ENCODE assay signal across 8 cellular contexts in genomic region chr17:30831663-30832437, GRCh38. TPM values are rescaled to one million over a fixed set of nuclear protein-coding genes. Genes with fewer than 3 reads are reported as not detected.
A peak's percentile ranks its signal among the peaks of the same experiment; 100 is the strongest.
DNase-seq lines count a peak whose midpoint lies in the region; ATAC-seq and TF ChIP-seq lines count a peak whose summit lies in the region.

A gene with protein sequence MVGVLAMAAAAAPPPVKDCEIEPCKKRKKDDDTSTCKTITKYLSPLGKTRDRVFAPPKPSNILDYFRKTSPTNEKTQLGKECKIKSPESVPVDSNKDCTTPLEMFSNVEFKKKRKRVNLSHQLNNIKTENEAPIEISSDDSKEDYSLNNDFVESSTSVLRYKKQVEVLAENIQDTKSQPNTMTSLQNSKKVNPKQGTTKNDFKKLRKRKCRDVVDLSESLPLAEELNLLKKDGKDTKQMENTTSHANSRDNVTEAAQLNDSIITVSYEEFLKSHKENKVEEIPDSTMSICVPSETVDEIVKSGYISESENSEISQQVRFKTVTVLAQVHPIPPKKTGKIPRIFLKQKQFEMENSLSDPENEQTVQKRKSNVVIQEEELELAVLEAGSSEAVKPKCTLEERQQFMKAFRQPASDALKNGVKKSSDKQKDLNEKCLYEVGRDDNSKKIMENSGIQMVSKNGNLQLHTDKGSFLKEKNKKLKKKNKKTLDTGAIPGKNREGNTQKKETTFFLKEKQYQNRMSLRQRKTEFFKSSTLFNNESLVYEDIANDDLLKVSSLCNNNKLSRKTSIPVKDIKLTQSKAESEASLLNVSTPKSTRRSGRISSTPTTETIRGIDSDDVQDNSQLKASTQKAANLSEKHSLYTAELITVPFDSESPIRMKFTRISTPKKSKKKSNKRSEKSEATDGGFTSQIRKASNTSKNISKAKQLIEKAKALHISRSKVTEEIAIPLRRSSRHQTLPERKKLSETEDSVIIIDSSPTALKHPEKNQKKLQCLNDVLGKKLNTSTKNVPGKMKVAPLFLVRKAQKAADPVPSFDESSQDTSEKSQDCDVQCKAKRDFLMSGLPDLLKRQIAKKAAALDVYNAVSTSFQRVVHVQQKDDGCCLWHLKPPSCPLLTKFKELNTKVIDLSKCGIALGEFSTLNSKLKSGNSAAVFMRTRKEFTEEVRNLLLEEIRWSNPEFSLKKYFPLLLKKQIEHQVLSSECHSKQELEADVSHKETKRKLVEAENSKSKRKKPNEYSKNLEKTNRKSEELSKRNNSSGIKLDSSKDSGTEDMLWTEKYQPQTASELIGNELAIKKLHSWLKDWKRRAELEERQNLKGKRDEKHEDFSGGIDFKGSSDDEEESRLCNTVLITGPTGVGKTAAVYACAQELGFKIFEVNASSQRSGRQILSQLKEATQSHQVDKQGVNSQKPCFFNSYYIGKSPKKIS (N-terminal part only) (plus strand): TSS chr17:30831966. CDS start chr17:30832348, 382 bp downstream.

- DNase-seq in COLO829 (ENCODE audit: low spot score) (peak; percentile 92), MG63 (peak; percentile 95), fibroblast of the aortic adventitia (ENCODE audit: low read depth) (peak; percentile 92)
- DNase-seq in natural killer cell treated with Interleukin-12 subunit alpha and Interleukin-12 subunit beta and Interleukin-15 and Interleukin-18, amount 100 ng/mL, for 72 hours (ENCODE audit: low spot score), result peak; percentile 93
- DNase-seq in stimulated activated naive CD4-positive, alpha-beta T cell (lab: John Stamatoyannopoulos, UW), result peak; percentile 78 to 88 (median 86)

- peak within 1 kb of the TSS; percentile 93 for H3K4me3 Mint-ChIP-seq in activated T-helper 17 cell treated with anti-CD3 and anti-CD28 coated beads, Interleukin-2, amount 50 U/mL, for 72 hours
- peak within 1 kb of the TSS; percentile 99 for H3K4me3 Mint-ChIP-seq in natural killer cell treated with Interleukin-12 subunit alpha and Interleukin-12 subunit beta and Interleukin-15 and Interleukin-18, amount 100 ng/mL, for 72 hours

- peak within 1 kb of the TSS; percentile 95 for H3K27ac Mint-ChIP-seq in activated T-helper 17 cell treated with anti-CD3 and anti-CD28 coated beads, Interleukin-2, amount 50 U/mL, for 72 hours
- peak within 1 kb of the TSS; percentile 93 to 98 for H3K27ac Mint-ChIP-seq in natural killer cell treated with Interleukin-12 subunit alpha and Interleukin-12 subunit beta and Interleukin-15 and Interleukin-18, amount 100 ng/mL, for 72 hours

- H3K36me3 ChIP-seq in MG63, result peaks cover 21% of the 10 kb centered on the region

- no peaks in the 10 kb centered on the region for H3K9me3 Mint-ChIP-seq in activated T-helper 17 cell treated with anti-CD3 and anti-CD28 coated beads, Interleukin-2, amount 50 U/mL, for 72 hours
- H3K9me3 Mint-ChIP-seq in natural killer cell treated with Interleukin-12 subunit alpha and Interleukin-12 subunit beta and Interleukin-15 and Interleukin-18, amount 100 ng/mL, for 72 hours, result no peaks in the 10 kb centered on the region

- no peaks in the 10 kb centered on the region for H3K27me3 ChIP-seq in MG63

- TF ChIP-seq CTCF in fibroblast of the aortic adventitia (IDR thresholded peaks at IDR 0.05; ENCODE audit: insufficient read depth, low read length), result no peak

- no peaks in the 10 kb centered on the region for H3K9me3 ChIP-seq in MG63

- peaks cover 14% of the 10 kb centered on the region for H3K4me1 Mint-ChIP-seq in activated T-helper 17 cell treated with anti-CD3 and anti-CD28 coated beads, Interleukin-2, amount 50 U/mL, for 72 hours
- peaks cover 19 to 30% of the 10 kb centered on the region in 2 donors for H3K4me1 Mint-ChIP-seq in natural killer cell treated with Interleukin-12 subunit alpha and Interleukin-12 subunit beta and Interleukin-15 and Interleukin-18, amount 100 ng/mL, for 72 hours (ENCODE audit: low read depth in 2 of 2)

- ATAC-seq in GM21737 (IDR thresholded peaks at IDR 0.05; ENCODE audit: unreplicated experiment), result peak; percentile 82
- peak; percentile 96 for ATAC-seq in activated T-helper 17 cell treated with anti-CD3 and anti-CD28 coated beads, Interleukin-2, amount 50 U/mL, for 72 hours (replicated peaks)
- ATAC-seq in natural killer cell treated with Interleukin-12 subunit alpha and Interleukin-12 subunit beta and Interleukin-15 and Interleukin-18, amount 100 ng/mL, for 72 hours, result peak; percentile 97 to 98

- peak within 1 kb of the TSS; percentile 93 for H3K4me3 ChIP-seq in MG63
- H3K4me3 ChIP-seq in fibroblast of the aortic adventitia (ENCODE audit: low read depth, low read length), result peak within 1 kb of the TSS; percentile 97

- peaks cover 46% of the 10 kb centered on the region for H3K36me3 Mint-ChIP-seq in activated T-helper 17 cell treated with anti-CD3 and anti-CD28 coated beads, Interleukin-2, amount 50 U/mL, for 72 hours (ENCODE audit: low read depth)
- peaks cover 14% of the 10 kb centered on the region for H3K36me3 Mint-ChIP-seq in natural killer cell treated with Interleukin-12 subunit alpha and Interleukin-12 subunit beta and Interleukin-15 and Interleukin-18, amount 100 ng/mL, for 72 hours

- peak; percentile 83 for TF ChIP-seq POLR2A in Raji (IDR thresholded peaks at IDR 0.05; ENCODE audit: insufficient read depth, low read depth, low read length)

- no peaks in the 10 kb centered on the region for H3K27me3 Mint-ChIP-seq in activated T-helper 17 cell treated with anti-CD3 and anti-CD28 coated beads, Interleukin-2, amount 50 U/mL, for 72 hours
- H3K27me3 Mint-ChIP-seq in natural killer cell treated with Interleukin-12 subunit alpha and Interleukin-12 subunit beta and Interleukin-15 and Interleukin-18, amount 100 ng/mL, for 72 hours, result no peaks in the 10 kb centered on the region

RNA-seq across cellular contexts. Expression of the gene that starts here (rescaled TPM):
- 2.4 and 7.6 TPM in 2 replicates for total RNA-seq in MG63 (2014; rRNA removed; shearing (Covaris generic); ENCODE audit: low replicate concordance)
- 10 to 100 TPM; 35.8 to 38.6 TPM for total RNA-seq in activated T-helper 17 cell treated with anti-CD3 and anti-CD28 coated beads, Interleukin-2, amount 50 U/mL, for 72 hours
- total RNA-seq in fibroblast of the aortic adventitia (ENCODE audit: low replicate concordance), result 2.1 and 10.4 TPM in 2 replicates
- 10 to 100 TPM; 18.1 to 42.7 TPM for total RNA-seq in natural killer cell treated with Interleukin-12 subunit alpha and Interleukin-12 subunit beta and Interleukin-15 and Interleukin-18, amount 100 ng/mL, for 72 hours

Comparison
In these comparisons a context has a peak if more than half of its experiments do, and no peak if none do; other contexts are left out.
1. Peak in every context shown above with its lines: DNase-seq, ATAC-seq and H3K4me3 ChIP-seq.